In genomic region chr15:87538327-87538834, GRCh38 we compare ENCODE assay signal across 25 cellular contexts.
"Had no signal": no experiment of that assay in that cellular context is flagged by ENCODE, and none has a peak within 500 bp of the region (broad histone marks: within the 10 kb centered on the region; RNA-seq: fewer than 3 reads in every experiment).

No MANE protein-coding gene starts in this region.

- ATAC-seq: activated CD4-positive, CD25-positive, alpha-beta regulatory T cell treated with anti-CD3 and anti-CD28 coated beads, Interleukin-2, amount 50 U/mL, for 24 hours; activated CD8-positive, alpha-beta T cell treated with anti-CD3 and anti-CD28 coated beads for 36 hours; activated T-cell treated with anti-CD3 and anti-CD28 coated beads, Interleukin-2, amount 50 U/mL, for 4 hours; activated T-helper 17 cell treated with anti-CD3 and anti-CD28 coated beads, Interleukin-2, amount 50 U/mL, for 72 hours; esophagus mucosa; T-helper 17 cell had no signal

- DNase-seq: activated B cell treated with CpG ODN at 0.5 μM for 24 hours; activated CD4-positive, alpha-beta T cell treated with anti-CD3 and anti-CD28 coated beads for 48 hours; activated CD4-positive, alpha-beta T cell treated with anti-CD3 and anti-CD28 coated beads, Interleukin-2, amount 50 U/mL, for 1 hour; activated CD4-positive, alpha-beta T cell treated with anti-CD3 and anti-CD28 coated beads, Interleukin-2, amount 50 U/mL, for 48 hours; activated CD8-positive, alpha-beta memory T cell treated with anti-CD3 and anti-CD28 coated beads for 24 hours; activated CD8-positive, alpha-beta T cell treated with anti-CD3 and anti-CD28 coated beads for 36 hours; activated effector memory CD4-positive, alpha-beta T cell treated with Interleukin-2 at 50 U/mL for 16 hours; activated gamma-delta T cell treated with Interleukin-2 at 50 U/mL for 16 hours; activated naive CD4-positive, alpha-beta T cell treated with anti-CD3 and anti-CD28 coated beads, Interleukin-2, amount 50 U/mL, for 16 hours; activated naive CD4-positive, alpha-beta T cell treated with Interleukin-2 at 50 U/mL for 16 hours; activated T-cell treated with anti-CD3 and anti-CD28 coated beads, Interleukin-2, amount 50 U/mL, for 4 hours; amniotic stem cell; anterior cingulate cortex; brain microvascular endothelial cell; dorsolateral prefrontal cortex; effector memory CD4-positive, alpha-beta T cell; endodermal cell; foreskin fibroblast; head of caudate nucleus; T-helper 17 cell; T1000; WERI-Rb-1 had no signal
